ENCODE assay signal across 14 cellular contexts in the genomic region with DNA sequence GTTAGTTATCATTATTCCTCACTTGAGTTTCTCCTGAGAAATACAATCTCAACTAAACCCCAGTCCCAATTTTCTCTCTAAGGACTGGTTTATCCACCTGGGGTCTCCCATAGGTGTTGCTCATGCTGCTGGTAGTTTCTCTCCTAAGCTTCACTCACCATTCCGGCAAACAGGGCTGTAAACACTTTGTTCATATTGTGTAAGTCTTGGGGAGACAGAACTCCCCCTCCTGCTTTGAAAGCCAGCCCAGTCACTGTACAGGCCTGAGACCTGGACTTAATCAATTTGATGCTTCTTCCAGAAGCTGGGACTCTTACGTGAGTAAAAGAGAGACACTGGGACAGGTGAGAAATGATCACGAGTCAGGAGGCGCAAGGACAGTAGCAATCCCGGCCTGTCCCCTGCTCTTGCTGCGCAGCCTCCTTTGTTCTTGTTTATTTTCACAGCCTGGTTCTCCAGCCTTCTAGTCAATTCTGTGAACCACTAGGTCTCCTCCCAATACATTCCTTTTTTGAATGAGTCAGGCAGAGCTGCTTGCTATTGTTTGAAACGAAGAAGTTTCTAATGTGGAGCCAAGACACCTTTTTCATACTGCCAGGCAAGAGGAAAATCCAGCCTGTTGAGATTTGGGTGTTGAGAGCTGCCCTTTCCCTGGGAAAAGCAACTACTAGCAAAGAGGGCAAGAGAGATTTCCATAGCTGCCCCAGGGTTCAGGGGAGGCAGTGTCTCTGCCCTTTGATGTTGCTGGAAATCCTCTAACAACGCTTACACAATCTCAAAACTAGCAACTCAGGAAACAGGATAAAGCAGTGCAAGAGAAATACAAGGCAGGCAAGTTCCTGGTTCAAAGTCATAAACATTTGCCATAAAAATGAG. TPM values are rescaled to one million over a fixed set of nuclear protein-coding genes. Genes with fewer than 3 reads are reported as not detected.
DNase-seq lines count a peak whose midpoint lies in the region; ATAC-seq, FAIRE-seq and TF ChIP-seq lines count a peak whose summit lies in the region.
"Had no signal": no experiment of that assay in that cellular context is flagged by ENCODE, and none has a peak within 500 bp of the region (broad histone marks: within the 10 kb centered on the region; RNA-seq: fewer than 3 reads in every experiment).

No MANE protein-coding gene starts in this region.

- no peaks in the 10 kb centered on the region for H3K4me1 Mint-ChIP-seq in activated CD4-positive, alpha-beta T cell treated with anti-CD3 and anti-CD28 coated beads, Interleukin-2, amount 10 ng/mL, durations not matched to agents 24 days and 14 days

- H2AFZ ChIP-seq in endothelial cell of umbilical vein (ENCODE audit: low read depth, low read length), result peak overlapping the region; percentile 90

- no peaks in the 10 kb centered on the region for H3K79me2 ChIP-seq in endothelial cell of umbilical vein (ENCODE audit: control insufficient read depth, insufficient read depth, low read length)

- no peak overlapping the region for H3K27ac Mint-ChIP-seq in activated CD4-positive, alpha-beta T cell treated with anti-CD3 and anti-CD28 coated beads, Interleukin-2, amount 10 ng/mL, durations not matched to agents 24 days and 14 days

- H3K4me2 ChIP-seq in endothelial cell of umbilical vein (ENCODE audit: insufficient read depth, low read length), result peak overlapping the region; percentile 59

- no peaks in the 10 kb centered on the region for H3K36me3 Mint-ChIP-seq in activated CD4-positive, alpha-beta T cell treated with anti-CD3 and anti-CD28 coated beads, Interleukin-2, amount 10 ng/mL, durations not matched to agents 24 days and 14 days (ENCODE audit: low read depth)

- H3K9me1 ChIP-seq in endothelial cell of umbilical vein (replicated peaks; ENCODE audit: control insufficient read depth, extremely low read depth, insufficient read depth, low read length), result no peaks in the 10 kb centered on the region

- TF ChIP-seq POLR2A in endothelial cell of umbilical vein (IDR thresholded peaks at IDR 0.05; ENCODE audit: low read depth, low read length) (no peak), uterus (IDR thresholded peaks at IDR 0.05) (peak in 1 of 2 donors; percentile 40)

- peak overlapping the region; percentile 49 for H3K27ac ChIP-seq in cardiac muscle cell
- H3K27ac ChIP-seq in endothelial cell of umbilical vein (ENCODE audit: insufficient read depth, low read depth, low read length), result peak overlapping the region; percentile 76
- H3K27ac ChIP-seq in uterus, result peak overlapping the region; percentile 75 to 97

- dilution Hi-C loops in endothelial cell of umbilical vein (cut with MboI; ENCODE audit: extremely low pct_ligation_motif_present, low sequenced_read_pairs), result no loop called here

- H3K4me1 ChIP-seq in cardiac muscle cell (ENCODE audit: low read depth) (no peaks in the 10 kb centered on the region), endothelial cell of umbilical vein (ENCODE audit: control insufficient read depth, extremely low read depth, insufficient read depth, low read length) (peaks cover 22% of the 10 kb centered on the region), mucosa of descending colon (ENCODE audit: low read depth) (peaks cover 44% of the 10 kb centered on the region), uterus (no peaks in the 10 kb centered on the region), HAP-1 (no peaks in the 10 kb centered on the region)

- intact Hi-C loops in cardiac septum (cut with DNase I) (no loop called here), endothelial cell of umbilical vein (cut with micrococcal nuclease) (loop anchor here (1.0 kb wide), 2 partner anchors 9 to 27 kb away; partner anchors contain the start of genes GDF9, SHROOM1 and UQCRQ), mucosa of descending colon (cut with DNase I, micrococcal nuclease) (no loop called here), uterus (cut with DNase I; ENCODE audit: low total_unique reads) (no loop called here)
- intact Hi-C loops in activated CD4-positive, alpha-beta T cell treated with anti-CD3 and anti-CD28 coated beads, Interleukin-2, amount 10 ng/mL, durations not matched to agents 24 days and 14 days (cut with micrococcal nuclease), result no loop called here

- peaks cover 5% of the 10 kb centered on the region for H3K27me3 Mint-ChIP-seq in activated CD4-positive, alpha-beta T cell treated with anti-CD3 and anti-CD28 coated beads, Interleukin-2, amount 10 ng/mL, durations not matched to agents 24 days and 14 days

- POLR2A ChIA-PET in endothelial cell of umbilical vein (lab: Charles Lee), result interaction anchor here (0.7 kb wide), 1 partner anchor 76 kb away, joined by 3 read pairs; no protein-coding TSS in a partner anchor

- H3K36me3 ChIP-seq in cardiac muscle cell, result no peaks in the 10 kb centered on the region
- H3K36me3 ChIP-seq in endothelial cell of umbilical vein (ENCODE audit: control insufficient read depth in 2 of 2, extremely low read depth in 1 of 2, insufficient read depth in 2 of 2, low read length in 2 of 2), result no peaks in the 10 kb centered on the region
- no peaks in the 10 kb centered on the region for H3K36me3 ChIP-seq in mucosa of descending colon (ENCODE audit: low read depth)
- H3K36me3 ChIP-seq in uterus, result no peaks in the 10 kb centered on the region
- no peaks in the 10 kb centered on the region for H3K36me3 ChIP-seq in HAP-1 (replicated peaks)

- H3K4me3 ChIP-seq in cardiac muscle cell (no peak overlapping the region), endothelial cell of umbilical vein (replicated peaks in 1 of 3; ENCODE audit: insufficient read depth in 1 of 3, low read depth in 1 of 3, low read length in 3 of 3) (peak overlapping the region in 1 of 3 experiments; percentile 13), mucosa of descending colon (no peak overlapping the region), uterus (no peak overlapping the region), HAP-1 (no peak overlapping the region)
- H3K4me3 ChIP-seq: coronary artery had no signal

- TSS peak; percentile 50 for BruUV-seq in endothelial cell of umbilical vein (replicated peaks; lab: Mats Ljungman, UMichigan)

- peak in 1 of 2 donors; percentile 76 for DNase-seq in cardiac muscle cell (ENCODE audit: low read depth in 1 of 2, low spot score in 1 of 2)
- no peak for DNase-seq in cardiac septum (ENCODE audit: low spot score)
- peak; percentile 93 for DNase-seq in endothelial cell of umbilical vein (ENCODE audit: low read depth, low spot score)
- DNase-seq in mucosa of descending colon, result peak in 1 of 3 donors; percentile 60
- no peak for DNase-seq in uterus
- DNase-seq in activated CD4-positive, alpha-beta T cell treated with anti-CD3 and anti-CD28 coated beads, Interleukin-2, amount 10 ng/mL, durations not matched to agents 24 days and 14 days, result no peak
- no peak for DNase-seq in CD1c-positive myeloid dendritic cell (ENCODE audit: extremely low spot score)
- no peak for DNase-seq in HAP-1 (ENCODE audit: low spot score in 2 of 2)
- DNase-seq: ACHN; activated CD4-positive, alpha-beta T cell treated with anti-CD3 and anti-CD28 coated beads for 48 hours; NK-92 treated with Interleukin-12 subunit alpha and Interleukin-12 subunit beta, amount 100 ng/mL, for 24 hours had no signal

- H4K20me1 ChIP-seq in endothelial cell of umbilical vein (replicated peaks; ENCODE audit: control insufficient read depth, extremely low read depth, insufficient read depth, low read length), result no peaks in the 10 kb centered on the region

- H3K9me3 Mint-ChIP-seq in activated CD4-positive, alpha-beta T cell treated with anti-CD3 and anti-CD28 coated beads, Interleukin-2, amount 10 ng/mL, durations not matched to agents 24 days and 14 days, result no peaks in the 10 kb centered on the region
- H3K9me3 Mint-ChIP-seq: neural crest cell had no signal

- H3K9me3 ChIP-seq in cardiac muscle cell (ENCODE audit: low read depth) (no peaks in the 10 kb centered on the region), endothelial cell of umbilical vein (replicated peaks; ENCODE audit: control insufficient read depth, insufficient read depth, low read length) (no peaks in the 10 kb centered on the region), mucosa of descending colon (no peaks in the 10 kb centered on the region), uterus (no peaks in the 10 kb centered on the region), HAP-1 (no peaks in the 10 kb centered on the region; the same call in 1 of the 2 replicates)

- FAIRE-seq in endothelial cell of umbilical vein (lab: Jason Lieb, UNC), result no peak
- FAIRE-seq: GM12891 had no signal

- H3K27me3 ChIP-seq in cardiac muscle cell (no peaks in the 10 kb centered on the region), endothelial cell of umbilical vein (ENCODE audit: control insufficient read depth in 2 of 2, insufficient read depth in 2 of 2, low read length in 2 of 2) (no peaks in the 10 kb centered on the region), uterus (no peaks in the 10 kb centered on the region), HAP-1 (ENCODE audit: low read depth) (no peaks in the 10 kb centered on the region)

- peak overlapping the region; percentile 35 for H3K9ac ChIP-seq in endothelial cell of umbilical vein (replicated peaks; ENCODE audit: extremely low read depth, insufficient read depth, low read length)

- H3K4me3 Mint-ChIP-seq in activated CD4-positive, alpha-beta T cell treated with anti-CD3 and anti-CD28 coated beads, Interleukin-2, amount 10 ng/mL, durations not matched to agents 24 days and 14 days, result no peak overlapping the region
- H3K4me3 Mint-ChIP-seq: neural crest cell had no signal

- ATAC-seq in mucosa of descending colon, result peak; percentile 78

- CTCF ChIA-PET in endothelial cell of umbilical vein (lab: Charles Lee), result interaction anchor here (1.0 to 2.2 kb wide), 7 partner anchors 9 to 44 kb away, joined by 3 to 10 read pairs (median 7); partner anchors contain the start of genes GDF9, SHROOM1 and UQCRQ

- TF ChIP-seq CTCF in cardiac muscle cell (IDR thresholded peaks at IDR 0.05; ENCODE audit: low read depth, low read length) (no peak), endothelial cell of umbilical vein (IDR thresholded peaks at IDR 0.05; ENCODE audit: extremely low read depth in 1 of 2, insufficient read depth in 1 of 2, low read depth in 1 of 2, low read length in 2 of 2) (no peak), mucosa of descending colon (IDR thresholded peaks at IDR 0.05) (no peak), uterus (IDR thresholded peaks at IDR 0.05) (no peak)

- in situ Hi-C loops in HAP-1 (cut with MboI; ENCODE audit: low sequenced_read_pairs), result no loop called here

RNA-seq across cellular contexts. Expression of gene SHROOM1, which starts 9.2 kb away (rescaled TPM):
- total RNA-seq in cardiac muscle cell (8.1 and 9.8 TPM in 2 replicates), cardiac septum (4.7 TPM), endothelial cell of umbilical vein (20.9 and 21.0 TPM in 2 replicates), mucosa of descending colon (10 to 100 TPM; 37.3 to 93.5 (median 63.0) TPM), uterus (10 to 100 TPM in 3 of 4 donors, 1 to 10 TPM in 1; 5.0 to 28.0 (median 12.3) TPM)
- polyA plus RNA-seq in cardiac muscle cell (13.3 TPM in 2 replicates), endothelial cell of umbilical vein (12.8 and 13.0 TPM in 2 replicates)
- 8.3 and 9.0 TPM in 2 replicates for polyA plus RNA-seq in endothelial cell of umbilical vein (2011; cell fraction: cytosol; rRNA removed)
- polyA plus RNA-seq in endothelial cell of umbilical vein (2011; cell fraction: nucleus; rRNA removed), result 25.4 and 29.9 TPM in 2 replicates
- 6.9 and 11.5 TPM in 2 replicates for polyA plus RNA-seq in endothelial cell of umbilical vein (2012)
- 5.3 and 6.6 TPM in 2 replicates for polyA minus RNA-seq in endothelial cell of umbilical vein
- polyA minus RNA-seq in endothelial cell of umbilical vein (2011; cell fraction: cytosol; rRNA and poly(A)+ RNA removed), result 5.3 TPM
- polyA minus RNA-seq in endothelial cell of umbilical vein (2011; cell fraction: nucleus; rRNA and poly(A)+ RNA removed), result 7.0 and 11.0 TPM in 2 replicates
- total RNA-seq in activated CD4-positive, alpha-beta T cell treated with anti-CD3 and anti-CD28 coated beads, Interleukin-2, amount 10 ng/mL, durations not matched to agents 24 days and 14 days, result 5.3 and 7.4 TPM in 2 replicates

RNA-seq across cellular contexts. Expression of gene SOWAHA, which starts 26.6 kb away (rescaled TPM):
- total RNA-seq in cardiac muscle cell (0.14 TPM in 1 of 2 replicates, not detected in the other), cardiac septum (0.08 TPM), endothelial cell of umbilical vein (not detected in 2 replicates), mucosa of descending colon (10 to 100 TPM; 11.6 to 44.5 (median 24.3) TPM), uterus (under 1 TPM in 3 of 4 donors, not detected in 1; under 0.01 to 0.14 (median 0.12) TPM)
- polyA plus RNA-seq in cardiac muscle cell (not detected in 2 replicates), endothelial cell of umbilical vein (not detected in 2 replicates)
- 0.01 TPM in 1 of 2 replicates, not detected in the other for polyA plus RNA-seq in endothelial cell of umbilical vein (2011; cell fraction: cytosol; rRNA removed)
- not detected in 2 replicates for polyA plus RNA-seq in endothelial cell of umbilical vein (2011; cell fraction: nucleus; rRNA removed)
- polyA plus RNA-seq in endothelial cell of umbilical vein (2012), result not detected in 2 replicates
- not detected in 2 replicates for polyA minus RNA-seq in endothelial cell of umbilical vein
- not detected for polyA minus RNA-seq in endothelial cell of umbilical vein (2011; cell fraction: cytosol; rRNA and poly(A)+ RNA removed)
- not detected in 2 replicates for polyA minus RNA-seq in endothelial cell of umbilical vein (2011; cell fraction: nucleus; rRNA and poly(A)+ RNA removed)
- total RNA-seq in activated CD4-positive, alpha-beta T cell treated with anti-CD3 and anti-CD28 coated beads, Interleukin-2, amount 10 ng/mL, durations not matched to agents 24 days and 14 days, result 0.59 and 0.65 TPM in 2 replicates
- total RNA-seq: neural crest cell had no signal

RNA-seq across cellular contexts. Expression of gene GDF9, which starts 26.6 kb away (rescaled TPM):
- total RNA-seq in cardiac muscle cell (0.14 and 0.45 TPM in 2 replicates), cardiac septum (0.43 TPM), endothelial cell of umbilical vein (0.32 TPM in 1 of 2 replicates, not detected in the other), mucosa of descending colon (under 1 TPM; 0.28 to 0.41 (median 0.36) TPM), uterus (1 to 10 TPM in 1 of 4 donors, under 1 TPM in 2, not detected in 1; 0.18 to 1.8 (median 0.62) TPM)
- polyA plus RNA-seq in cardiac muscle cell (1.8 TPM in 1 of 2 replicates, not detected in the other), endothelial cell of umbilical vein (0.07 and 0.24 TPM in 2 replicates)
- 0.04 and 0.08 TPM in 2 replicates for polyA plus RNA-seq in endothelial cell of umbilical vein (2011; cell fraction: cytosol; rRNA removed)
- 0.14 and 0.45 TPM in 2 replicates for polyA plus RNA-seq in endothelial cell of umbilical vein (2011; cell fraction: nucleus; rRNA removed)
- polyA plus RNA-seq in endothelial cell of umbilical vein (2012), result 0.09 TPM in 1 of 2 replicates, not detected in the other
- 0.15 and 0.19 TPM in 2 replicates for polyA minus RNA-seq in endothelial cell of umbilical vein
- polyA minus RNA-seq in endothelial cell of umbilical vein (2011; cell fraction: cytosol; rRNA and poly(A)+ RNA removed), result not detected
- 1.4 and 1.8 TPM in 2 replicates for polyA minus RNA-seq in endothelial cell of umbilical vein (2011; cell fraction: nucleus; rRNA and poly(A)+ RNA removed)
- total RNA-seq in activated CD4-positive, alpha-beta T cell treated with anti-CD3 and anti-CD28 coated beads, Interleukin-2, amount 10 ng/mL, durations not matched to agents 24 days and 14 days, result 0.30 and 0.45 TPM in 2 replicates

RNA-seq across cellular contexts. Expression of gene UQCRQ, which starts 26.8 kb away (rescaled TPM):
- total RNA-seq in cardiac muscle cell (97.0 and 217 TPM in 2 replicates), cardiac septum (1,426 TPM), endothelial cell of umbilical vein (390 and 458 TPM in 2 replicates), mucosa of descending colon (100 to 1,000 TPM; 448 to 727 (median 690) TPM), uterus (100 to 1,000 TPM in 2 of 4 donors, 10 to 100 TPM in 2; 30.5 to 196 (median 115) TPM)
- polyA plus RNA-seq in cardiac muscle cell (949 and 1,297 TPM in 2 replicates), endothelial cell of umbilical vein (246 and 263 TPM in 2 replicates)
- polyA plus RNA-seq in endothelial cell of umbilical vein (2011; cell fraction: cytosol; rRNA removed), result 280 and 312 TPM in 2 replicates
- 72.0 and 114 TPM in 2 replicates for polyA plus RNA-seq in endothelial cell of umbilical vein (2011; cell fraction: nucleus; rRNA removed)
- polyA plus RNA-seq in endothelial cell of umbilical vein (2012), result 329 and 394 TPM in 2 replicates
- polyA minus RNA-seq in endothelial cell of umbilical vein, result 30.1 and 50.5 TPM in 2 replicates
- polyA minus RNA-seq in endothelial cell of umbilical vein (2011; cell fraction: cytosol; rRNA and poly(A)+ RNA removed), result 61.8 TPM
- 16.8 and 20.5 TPM in 2 replicates for polyA minus RNA-seq in endothelial cell of umbilical vein (2011; cell fraction: nucleus; rRNA and poly(A)+ RNA removed)
- total RNA-seq in activated CD4-positive, alpha-beta T cell treated with anti-CD3 and anti-CD28 coated beads, Interleukin-2, amount 10 ng/mL, durations not matched to agents 24 days and 14 days, result 454 and 464 TPM in 2 replicates

RNA-seq across cellular contexts. Expression of gene LEAP2, which starts 33.8 kb away (rescaled TPM):
- total RNA-seq in cardiac muscle cell (1.2 and 3.1 TPM in 2 replicates), cardiac septum (2.2 TPM), endothelial cell of umbilical vein (0.40 and 0.99 TPM in 2 replicates), mucosa of descending colon (1 to 10 TPM; 2.9 to 9.9 (median 3.8) TPM), uterus (1 to 10 TPM in 2 of 4 donors, under 1 TPM in 1, not detected in 1; 0.88 to 3.4 (median 1.1) TPM)
- polyA plus RNA-seq in cardiac muscle cell (1.5 and 3.6 TPM in 2 replicates), endothelial cell of umbilical vein (0.37 and 0.48 TPM in 2 replicates)
- 0.12 and 0.16 TPM in 2 replicates for polyA plus RNA-seq in endothelial cell of umbilical vein (2011; cell fraction: cytosol; rRNA removed)
- polyA plus RNA-seq in endothelial cell of umbilical vein (2011; cell fraction: nucleus; rRNA removed), result 3.0 and 3.6 TPM in 2 replicates
- 0.11 TPM in 1 of 2 replicates, not detected in the other for polyA plus RNA-seq in endothelial cell of umbilical vein (2012)
- not detected in 2 replicates for polyA minus RNA-seq in endothelial cell of umbilical vein
- not detected for polyA minus RNA-seq in endothelial cell of umbilical vein (2011; cell fraction: cytosol; rRNA and poly(A)+ RNA removed)
- 0.43 and 1.2 TPM in 2 replicates for polyA minus RNA-seq in endothelial cell of umbilical vein (2011; cell fraction: nucleus; rRNA and poly(A)+ RNA removed)
- total RNA-seq in activated CD4-positive, alpha-beta T cell treated with anti-CD3 and anti-CD28 coated beads, Interleukin-2, amount 10 ng/mL, durations not matched to agents 24 days and 14 days, result 4.7 and 6.0 TPM in 2 replicates
